8 cellular contexts compared by ENCODE assay signal in the genomic region with DNA sequence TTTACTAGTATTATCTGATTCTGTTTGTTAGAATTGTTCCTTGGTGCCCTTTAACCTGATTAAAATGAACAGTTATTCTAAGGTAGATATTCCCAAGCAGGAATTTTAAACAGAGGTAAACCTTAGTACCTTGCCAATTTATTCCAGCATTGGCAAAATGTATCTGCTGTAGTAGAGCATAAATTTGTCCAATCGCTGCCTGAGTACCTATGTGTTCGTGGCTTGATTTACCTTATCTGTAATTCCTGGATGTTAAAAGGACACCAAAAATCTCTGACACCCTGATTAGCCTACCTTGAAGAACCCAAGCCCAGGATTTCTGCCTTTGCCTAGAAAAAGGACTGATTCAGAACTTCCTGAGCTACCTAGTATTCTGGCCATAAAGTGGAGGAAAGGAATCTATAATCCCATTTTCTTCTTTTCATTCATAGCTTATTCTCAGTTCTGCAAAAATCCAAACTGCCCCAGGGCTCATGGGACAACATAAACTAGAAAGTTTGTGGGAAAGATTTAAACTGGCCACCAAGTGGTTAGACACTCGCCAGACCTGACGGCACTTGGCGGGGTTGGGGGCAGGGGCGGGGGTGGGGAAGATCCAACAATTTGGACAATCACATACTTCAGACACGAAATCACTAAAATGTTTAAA. TPM values are rescaled to one million over a fixed set of nuclear protein-coding genes. Genes with fewer than 3 reads are reported as not detected.
DNase-seq lines count a peak whose midpoint lies in the region; TF ChIP-seq lines count a peak whose summit lies in the region.

No MANE protein-coding gene starts in this region.

- no peaks in the 10 kb centered on the region for H3K27me3 ChIP-seq in HL-60 (ENCODE audit: insufficient read depth, poor library complexity, severe bottlenecking)
- no peaks in the 10 kb centered on the region for H3K27me3 ChIP-seq in dorsolateral prefrontal cortex
- H3K27me3 ChIP-seq in spleen (replicated peaks in 1 of 7): no peaks in the 10 kb centered on the region

- H3K4me3 ChIP-seq in HL-60 (replicated peaks; ENCODE audit: insufficient read depth, low read length) (peak overlapping the region; percentile 37), dorsolateral prefrontal cortex (peak overlapping the region in 51 of 59 donors; percentile 1 to 54 (median 34)), spleen (peak overlapping the region; percentile 12 to 64 (median 36))

- H3K9me3 ChIP-seq in spleen: peaks cover 0 to 13% (median 10%) of the 10 kb centered on the region in 8 donors

- no peaks in the 10 kb centered on the region for H3K36me3 ChIP-seq in spleen

- no peaks in the 10 kb centered on the region for H3K27me3 Mint-ChIP-seq in activated naive CD4-positive, alpha-beta T cell treated with anti-CD3 and anti-CD28 coated beads for 36 hours (ENCODE audit: low read depth)

- H3K27ac ChIP-seq in HL-60 (replicated peaks) (peak overlapping the region; percentile 30), dorsolateral prefrontal cortex (peak overlapping the region in 30 of 59 donors; percentile 1 to 69 (median 30)), spleen (peak overlapping the region; percentile 69 to 91 (median 85))

- TF ChIP-seq POLR2A in spleen (IDR thresholded peaks at IDR 0.05): no peak

- CTCF ChIA-PET in activated naive CD4-positive, alpha-beta T cell treated with anti-CD3 and anti-CD28 coated beads for 36 hours (lab: Charles Lee): interaction anchor here (1.1 to 1.8 kb wide), 4 partner anchors 9 to 177 kb away, joined by 3 to 6 read pairs (median 4); no protein-coding TSS in a partner anchor

- intact Hi-C loops in activated naive CD4-positive, alpha-beta T cell treated with anti-CD3 and anti-CD28 coated beads for 36 hours (cut with micrococcal nuclease): loop anchor here (1.0 to 5.0 kb wide), 13 partner anchors 16 to 554 kb away; a partner anchor contains a TSS
- intact Hi-C loops in dorsolateral prefrontal cortex (cut with DNase I): no loop called here
- intact Hi-C loops in spleen (cut with DNase I; ENCODE audit: low total_unique reads): no loop called here

- H3K36me3 Mint-ChIP-seq in activated naive CD4-positive, alpha-beta T cell treated with anti-CD3 and anti-CD28 coated beads for 36 hours (ENCODE audit: low read depth): peaks cover under 1% of the 10 kb centered on the region

- peaks cover 8 to 33% (median 19%) of the 10 kb centered on the region in 6 donors for H3K4me1 ChIP-seq in spleen

- WGBS in spleen, 5 donors: 32 to 57% (median 39%) methylated on average over 7 of the region's 7 CpGs

- H3K27ac Mint-ChIP-seq in activated naive CD4-positive, alpha-beta T cell treated with anti-CD3 and anti-CD28 coated beads for 36 hours: peak overlapping the region; percentile 86

- peaks cover 20% of the 10 kb centered on the region for H3K4me1 Mint-ChIP-seq in activated naive CD4-positive, alpha-beta T cell treated with anti-CD3 and anti-CD28 coated beads for 36 hours (ENCODE audit: low read depth)

- no peak for DNase-seq in activated naive CD4-positive, alpha-beta T cell treated with anti-CD3 and anti-CD28 coated beads for 36 hours
- DNase-seq in activated naive CD4-positive, alpha-beta T cell (lab: John Stamatoyannopoulos, UW): no peak
- DNase-seq in HL-60 (ENCODE audit: low read depth in 1 of 2, low spot score in 1 of 2): no peak
- no peak for DNase-seq in dorsolateral prefrontal cortex
- no peak for DNase-seq in spleen
- no peak for DNase-seq in HCEC 1CT
- DNase-seq in activated CD4-positive, alpha-beta T cell treated with anti-CD3 and anti-CD28 coated beads, Interleukin-2, amount 50 U/mL, for 48 hours: no peak
- no peak for DNase-seq in activated gamma-delta T cell (lab: John Stamatoyannopoulos, UW)

- peak overlapping the region; percentile 15 for H3K4me3 Mint-ChIP-seq in activated naive CD4-positive, alpha-beta T cell treated with anti-CD3 and anti-CD28 coated beads for 36 hours

- TF ChIP-seq CTCF in HL-60 (IDR thresholded peaks at IDR 0.05; ENCODE audit: insufficient read depth, low read length): no peak
- TF ChIP-seq CTCF in dorsolateral prefrontal cortex (IDR thresholded peaks at IDR 0.05 in 54 of 56, conservative IDR thresholded peaks at IDR 0.05 in 2 of 56; ENCODE audit: low read depth in 1 of 56, partially characterized antibody in 56 of 56): no peak
- TF ChIP-seq CTCF in spleen (IDR thresholded peaks at IDR 0.05 in 8 of 11, conservative IDR thresholded peaks at IDR 0.05 in 3 of 11): no peak

- peaks cover 8% of the 10 kb centered on the region for H3K9me3 Mint-ChIP-seq in activated naive CD4-positive, alpha-beta T cell treated with anti-CD3 and anti-CD28 coated beads for 36 hours

RNA-seq across cellular contexts. Expression of a gene that starts 16.2 kb away (rescaled TPM):
- 10 to 100 TPM; 22.1 to 23.3 TPM for total RNA-seq in activated naive CD4-positive, alpha-beta T cell treated with anti-CD3 and anti-CD28 coated beads for 36 hours
- 10 to 100 TPM; 26.3 to 65.9 (median 38.4) TPM for total RNA-seq in dorsolateral prefrontal cortex
- total RNA-seq in spleen: 10 to 100 TPM; 27.5 to 55.7 (median 40.9) TPM
- 10 to 100 TPM in 1 of 3 donors, 1 to 10 TPM in 2; 4.7 to 11.1 (median 4.9) TPM for polyA plus RNA-seq in spleen

Comparison
In these comparisons a context has a peak if more than half of its experiments do, and no peak if none do; other contexts are left out.
1. H3K27ac ChIP-seq: peak in every context shown above with its lines; median percentile 85 in spleen; 30 in HL-60; 30 in dorsolateral prefrontal cortex.